Comparison of ENCODE assay signal across 10 cellular contexts in the genomic region with DNA sequence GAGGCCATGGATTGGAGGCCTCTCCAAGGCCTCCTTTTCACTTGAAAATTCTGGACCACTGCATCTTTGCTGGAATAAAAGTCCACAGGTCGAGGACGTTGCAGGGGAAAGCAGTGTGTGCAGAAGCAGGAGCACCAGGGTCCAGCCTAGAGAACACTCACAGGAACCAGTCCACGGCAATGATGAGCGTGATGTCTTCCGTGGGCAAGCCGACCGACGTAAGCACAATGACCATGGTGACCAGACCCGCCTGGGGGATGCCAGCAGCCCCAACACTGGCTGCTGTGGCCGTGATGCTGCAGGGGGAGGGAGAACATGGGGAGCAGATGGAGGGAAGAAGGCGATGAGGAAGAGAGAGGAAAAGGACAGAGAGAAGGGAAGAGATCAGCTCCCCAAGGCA. TPM values are rescaled to one million over a fixed set of nuclear protein-coding genes. Genes with fewer than 3 reads are reported as not detected.
"Had no signal": no experiment of that assay in that cellular context is flagged by ENCODE, and none has a peak within 500 bp of the region (broad histone marks: within the 10 kb centered on the region; RNA-seq: fewer than 3 reads in every experiment).

No MANE protein-coding gene starts in this region.

- FAIRE-seq: HepG2, HTR-8/SVneo, K562 had no signal

- ATAC-seq: HepG2, K562 had no signal

- H3K4me1 Mint-ChIP-seq: IgD-negative memory B cell had no signal

- H3K27ac ChIP-seq: HL-60 had no signal

- H3K4me3 ChIP-seq: K562 had no signal

- H3K27ac Mint-ChIP-seq: IgD-negative memory B cell had no signal

- DNase-seq: IMR-90, KBM-7, KG1 had no signal

RNA-seq across cellular contexts. Expression of gene OR7C2, which starts 11.5 kb away (rescaled TPM):
- total RNA-seq: HepG2, HT-29, HT1080, IMR-90, K562 had no signal
- polyA plus RNA-seq: HepG2, IgD-negative memory B cell, IMR-90, K562 had no signal

RNA-seq across cellular contexts. Expression of gene SLC1A6, which starts 26.9 kb away (rescaled TPM):
- total RNA-seq: HepG2, HT-29, HT1080, IMR-90, K562 had no signal
- polyA plus RNA-seq: HepG2, IgD-negative memory B cell, IMR-90, K562 had no signal
